Comparison of ENCODE assay signal across 9 cellular contexts in the genomic region with DNA sequence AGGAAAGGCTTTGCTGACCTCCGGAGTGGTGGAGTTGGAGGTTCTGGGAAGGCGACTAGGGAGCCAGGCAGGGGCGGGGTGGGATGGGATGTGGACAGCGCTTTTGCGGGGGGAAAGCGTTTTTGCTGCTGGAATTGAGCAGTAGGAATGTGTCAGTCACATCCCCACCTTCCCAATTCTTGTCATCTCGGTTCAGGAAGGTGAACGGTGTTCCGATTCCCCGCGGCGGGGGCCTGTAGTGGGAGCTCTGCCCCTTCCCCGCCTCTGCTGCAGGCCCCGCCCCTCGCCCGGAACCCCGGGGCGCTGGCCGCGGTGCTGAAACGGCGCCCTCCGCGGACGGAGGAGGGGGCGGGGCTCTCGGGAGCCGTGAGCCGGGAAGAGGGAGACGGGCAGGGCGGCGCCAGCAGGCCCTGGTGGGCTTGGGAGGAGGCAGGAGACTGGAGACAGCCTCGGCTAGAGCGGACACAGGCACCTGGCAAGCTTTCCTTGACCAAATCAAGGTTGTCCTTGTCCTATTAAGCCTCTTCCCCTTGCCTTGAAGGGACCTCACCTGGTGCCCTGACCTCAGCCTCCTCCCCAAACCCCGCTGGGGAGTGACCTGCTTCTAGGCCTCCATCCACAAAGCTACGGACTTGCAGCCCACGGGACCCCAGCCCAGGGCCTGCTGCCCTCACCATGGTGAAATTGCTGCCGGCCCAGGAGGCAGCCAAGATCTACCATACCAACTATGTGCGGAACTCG. TPM values are rescaled to one million over a fixed set of nuclear protein-coding genes. Genes with fewer than 3 reads are reported as not detected.
DNase-seq lines count a peak whose midpoint lies in the region; ATAC-seq, FAIRE-seq and TF ChIP-seq lines count a peak whose summit lies in the region.
"Had no signal": no experiment of that assay in that cellular context is flagged by ENCODE, and none has a peak within 500 bp of the region (broad histone marks: within the 10 kb centered on the region; RNA-seq: fewer than 3 reads in every experiment).

Gene LHFPL5 (plus strand): TSS at position 357 of the 741 bp plus-strand sequence. CDS start 319 bp downstream, at position 676.

- H3K27me3 ChIP-seq in endocrine pancreas (ENCODE audit: control insufficient read depth, insufficient read depth, low read length), result no peaks in the 10 kb centered on the region
- H3K27me3 ChIP-seq: SJSA1 had no signal

- DNase-seq in GM12892 (ENCODE audit: insufficient read length), result peak; percentile 76
- peak; percentile 49 to 78 for DNase-seq in NCI-H1930 (lab: John Stamatoyannopoulos, UW)
- DNase-seq in activated CD4-positive, alpha-beta T cell treated with anti-CD3 and anti-CD28 coated beads, Interleukin-2, amount 50 U/mL, for 1 hour, result peak; percentile 44
- peak; percentile 58 for DNase-seq in natural killer cell

- no peak for TF ChIP-seq CTCF in natural killer cell (IDR thresholded peaks at IDR 0.05)

- peak within 1 kb of the TSS; percentile 36 for H3K9ac ChIP-seq in endocrine pancreas (ENCODE audit: control insufficient read depth, insufficient read depth, low read length)

- peaks cover 5 to 12% of the 10 kb centered on the region in 2 donors for H3K4me1 Mint-ChIP-seq in natural killer cell

- H3K9me3 ChIP-seq in endocrine pancreas (ENCODE audit: control insufficient read depth, low read length), result no peaks in the 10 kb centered on the region
- H3K9me3 ChIP-seq: SJSA1 had no signal

- no peaks in the 10 kb centered on the region for H3K36me3 ChIP-seq in endocrine pancreas (ENCODE audit: control insufficient read depth, insufficient read depth, low read length)
- H3K36me3 ChIP-seq: SJSA1 had no signal

- H3K4me1 ChIP-seq in endocrine pancreas (ENCODE audit: control insufficient read depth, insufficient read depth, low read length), result no peaks in the 10 kb centered on the region

- no peak within 1 kb of the TSS for H3K27ac Mint-ChIP-seq in natural killer cell

- no peak within 1 kb of the TSS for H3K4me3 ChIP-seq in endocrine pancreas (ENCODE audit: control insufficient read depth, insufficient read depth, low read length)
- H3K4me3 ChIP-seq: SJSA1 had no signal

- H3K9me3 Mint-ChIP-seq in natural killer cell, result no peaks in the 10 kb centered on the region

- FAIRE-seq in GM12892 (lab: Jason Lieb, UNC), result no peak

- TF ChIP-seq POLR2A in GM12892 (IDR thresholded peaks at IDR 0.05; ENCODE audit: low read depth, low read length), result no peak

- intact Hi-C loops in natural killer cell (cut with micrococcal nuclease), result no loop called here

- peaks cover 15 to 26% of the 10 kb centered on the region in 2 donors for H3K27me3 Mint-ChIP-seq in natural killer cell (ENCODE audit: low read depth in 2 of 2)

- no peaks in the 10 kb centered on the region for H3K36me3 Mint-ChIP-seq in natural killer cell

- ATAC-seq in natural killer cell (peak; percentile 80 to 98 (median 96)), GM21529 (IDR thresholded peaks at IDR 0.05; ENCODE audit: unreplicated experiment) (no peak), GM21619 (IDR thresholded peaks at IDR 0.05; ENCODE audit: unreplicated experiment) (no peak), GM21528 (IDR thresholded peaks at IDR 0.05; ENCODE audit: low FRiP score, unreplicated experiment) (no peak)

- no peak within 1 kb of the TSS for H3K4me3 Mint-ChIP-seq in natural killer cell

RNA-seq across cellular contexts. Expression of gene LHFPL5, which starts in this region (rescaled TPM):
- polyA plus RNA-seq in GM12892 (2012; ENCODE audit: missing spikeins), result not detected
- not detected for total RNA-seq in natural killer cell
- total RNA-seq: SJSA1 had no signal

Comparison
In these comparisons a context has a peak if more than half of its experiments do, and no peak if none do; other contexts are left out.
1. Peak in DNase-seq and ATAC-seq in natural killer cell; RNA of the gene not detected or under 1 TPM.